1 cellular context compared by ENCODE assay signal in the genomic region with DNA sequence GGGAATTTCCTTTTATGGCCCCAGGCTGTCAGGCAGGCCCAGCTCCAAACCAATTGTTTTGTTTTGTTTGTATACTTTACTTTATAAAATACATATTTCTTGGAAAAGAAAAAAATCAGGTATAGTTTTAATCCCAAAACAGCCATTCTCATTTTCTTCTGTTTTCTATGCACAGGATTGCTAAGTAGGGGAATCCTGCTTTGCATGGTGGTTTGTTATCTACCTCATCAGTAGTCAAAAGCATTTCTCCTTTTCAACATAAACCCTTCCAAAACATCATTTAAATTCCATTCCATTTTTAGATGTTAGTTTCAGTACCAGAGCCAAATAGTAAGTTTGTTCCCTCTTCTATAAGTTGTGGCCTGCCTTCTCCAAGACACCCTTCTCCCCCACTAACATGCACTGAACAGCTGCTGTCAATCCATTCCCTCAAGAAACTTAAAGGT.
TF ChIP-seq lines count a peak whose summit lies in the region.

No MANE protein-coding gene starts in this region.

TF ChIP-seq in HepG2, 621 proteins besides CTCF, POLR2A, EP300 and RAD21:
- TF ChIP-seq CREM (IDR thresholded peaks at IDR 0.05) (0 out of 2 replicates have a peak, but pooled peaks have one; percentile 13), CREM (CRISPR knock-in tag; IDR thresholded peaks at IDR 0.05) (no peak), ZFP36L1 (CRISPR knock-in tag; IDR thresholded peaks at IDR 0.05) (peak; percentile 37; the same call in 1 of the 2 replicates), ZNF556 (CRISPR knock-in tag; IDR thresholded peaks at IDR 0.05; ENCODE audit: borderline replicate concordance) (no peak), NR2F2 (IDR thresholded peaks at IDR 0.05; ENCODE audit: borderline replicate concordance, low read depth) (no peak), RARA (CRISPR knock-in tag; IDR thresholded peaks at IDR 0.05) (0 out of 2 replicates have a peak, but pooled peaks have one; percentile 0), RFXANK (CRISPR knock-in tag; IDR thresholded peaks at IDR 0.05) (peak; percentile 8; the same call in 1 of the 2 replicates), NFIB (CRISPR knock-in tag; IDR thresholded peaks at IDR 0.05; ENCODE audit: borderline replicate concordance) (no peak), ZKSCAN8 (CRISPR knock-in tag; IDR thresholded peaks at IDR 0.05; ENCODE audit: borderline replicate concordance) (no peak), MEF2D (CRISPR knock-in tag; IDR thresholded peaks at IDR 0.05) (no peak), ZNF652 (CRISPR knock-in tag; IDR thresholded peaks at IDR 0.05; ENCODE audit: borderline replicate concordance, low read depth) (no peak), SRF (IDR thresholded peaks at IDR 0.05; ENCODE audit: low read depth, low read length) (peak; percentile 96), MAFK (conservative IDR thresholded peaks at IDR 0.05 in 1 of 2, IDR thresholded peaks at IDR 0.05 in 1 of 2; ENCODE audit: low read length in 2 of 2) (no peak), ZNF335 (CRISPR knock-in tag; IDR thresholded peaks at IDR 0.05) (0 out of 2 replicates have a peak, but pooled peaks have one; percentile 2)
- TF ChIP-seq, protein P1, sequence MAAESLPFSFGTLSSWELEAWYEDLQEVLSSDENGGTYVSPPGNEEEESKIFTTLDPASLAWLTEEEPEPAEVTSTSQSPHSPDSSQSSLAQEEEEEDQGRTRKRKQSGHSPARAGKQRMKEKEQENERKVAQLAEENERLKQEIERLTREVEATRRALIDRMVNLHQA (CRISPR knock-in tag; IDR thresholded peaks at IDR 0.05) = no peak
TF ChIP-seq in HepG2: peak in this region for 6.
